ENCODE assay signal across 20 cellular contexts in the genomic region with DNA sequence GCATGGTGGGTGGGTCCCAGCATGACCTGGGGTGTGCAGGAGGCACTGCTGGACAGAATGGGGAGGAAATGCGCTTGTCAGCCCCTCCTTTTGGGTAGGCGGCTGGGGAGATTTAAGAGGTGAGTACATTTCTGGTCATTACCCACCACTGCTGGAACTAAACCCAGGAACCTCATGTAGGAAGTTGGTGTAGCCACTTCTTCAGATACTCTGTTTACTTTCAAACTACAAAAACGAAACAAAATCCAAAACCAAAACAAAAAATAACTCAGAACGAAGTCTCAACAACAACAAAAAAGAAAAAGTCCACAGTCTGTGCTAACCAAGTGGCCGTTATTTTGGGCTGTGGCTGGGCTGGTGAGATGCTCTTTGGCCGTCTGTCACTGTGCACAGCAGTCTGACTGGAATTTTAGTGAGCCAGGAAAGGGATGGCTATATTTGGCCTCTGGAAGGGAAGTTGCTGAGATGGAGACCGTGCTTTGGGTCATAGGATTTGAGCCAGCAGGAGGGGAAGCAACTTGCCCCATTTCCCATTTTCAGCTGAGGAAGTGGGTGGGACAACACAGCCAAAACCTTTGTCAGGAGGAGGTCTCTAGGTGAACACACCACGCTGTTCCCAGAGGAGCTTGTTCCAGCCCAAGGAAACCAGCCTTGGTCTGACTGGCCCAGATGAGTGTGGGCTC.
DNase-seq lines count a peak whose midpoint lies in the region; ATAC-seq, FAIRE-seq and TF ChIP-seq lines count a peak whose summit lies in the region.
"Had no signal": no experiment of that assay in that cellular context is flagged by ENCODE, and none has a peak within 500 bp of the region (broad histone marks: within the 10 kb centered on the region; RNA-seq: fewer than 3 reads in every experiment).

No MANE protein-coding gene starts in this region.

- peak overlapping the region; percentile 22 for H2AFZ ChIP-seq in GM12878 (ENCODE audit: control insufficient read depth, low read depth, low read length)

- no peaks in the 10 kb centered on the region for H4K20me1 ChIP-seq in GM12878 (ENCODE audit: control insufficient read depth, insufficient read depth)

- WGBS in GM12878 (ENCODE audit: insufficient coverage, insufficient replicate concordance, low lambda C conversion rate, missing lambda C conversion rate): 26% methylated on average over 8 of the region's 8 CpGs

- ATAC-seq in GM19324 (IDR thresholded peaks at IDR 0.05; ENCODE audit: low FRiP score, unreplicated experiment): peak; percentile 67
- ATAC-seq in GM12878: no peak; the same call in 2 of the 3 replicates
- ATAC-seq: PC-3 had no signal

- no peaks in the 10 kb centered on the region for H3K79me2 ChIP-seq in GM12878 (ENCODE audit: control insufficient read depth, insufficient read depth, low read length)

- peak overlapping the region in 1 of 6 donors; percentile 40 for H3K27ac Mint-ChIP-seq in immature natural killer cell
- H3K27ac Mint-ChIP-seq: H9 had no signal

- H3K9me3 Mint-ChIP-seq in immature natural killer cell: no peaks in the 10 kb centered on the region
- H3K9me3 Mint-ChIP-seq: H9 had no signal

- SMC1A ChIA-PET in GM12878 (lab: Charles Lee; ENCODE audit: uncharacterized antibody, unreplicated experiment): interaction anchor here (0.9 to 1.0 kb wide), 2 partner anchors 11 to 720 kb away, joined by 3 read pairs; no protein-coding TSS in a partner anchor

- H3K4me3 ChIP-seq in GM12878 (no peak overlapping the region), rectal smooth muscle tissue (ENCODE audit: low read length) (peak overlapping the region; percentile 30), SJCRH30 (no peak overlapping the region)
- H3K4me3 ChIP-seq: SJSA1 had no signal

- FAIRE-seq in GM12878 (lab: Jason Lieb, UNC): no peak
- FAIRE-seq: keratinocyte had no signal

- no peak for TF ChIP-seq RAD21 in GM12878 (IDR thresholded peaks at IDR 0.05; ENCODE audit: insufficient read depth, low read depth, low read length)

- no peak for DNase-seq in GM12878 (ENCODE audit: low read depth, low spot score)
- no peak for DNase-seq in immature natural killer cell
- no peak for DNase-seq in NCI-H187 treated with DMSO at 0.1 percent for 48 hours (lab: John Stamatoyannopoulos, UW)
- DNase-seq in NCI-H1417 (lab: John Stamatoyannopoulos, UW): no peak
- DNase-seq in activated naive CD4-positive, alpha-beta T cell treated with Interleukin-2 at 50 U/mL for 16 hours: no peak
- no peak for DNase-seq in SJCRH30
- DNase-seq: activated CD4-positive, alpha-beta T cell treated with anti-CD3 and anti-CD28 coated beads for 1 hour; activated effector memory CD4-positive, alpha-beta T cell treated with anti-CD3 and anti-CD28 coated beads, Interleukin-2, amount 50 U/mL, for 16 hours; Calu3; H9; hippocampal formation; KG1; NCI-H2171 treated with DMSO at 0.1 percent for 48 hours; NCI-H748 treated with DMSO at 0.1 percent for 48 hours; PC-3; stimulated activated CD4-positive, alpha-beta T cell treated with anti-CD3 and anti-CD28 coated beads, Interleukin-4, amount 100 ng/mL, for 24 hours had no signal

- POLR2A ChIA-PET in GM12878 (lab: Charles Lee): no interaction called here

- CTCF ChIA-PET in GM12878 (lab: Yijun Ruan, JAX): interaction anchor here (1.6 kb wide), 1 partner anchor 8 kb away, joined by 13 read pairs; no protein-coding TSS in a partner anchor

- intact Hi-C loops in GM12878 (cut with micrococcal nuclease; ENCODE audit: unreplicated experiment): no loop called here

- H3K27ac ChIP-seq in GM12878 (ENCODE audit: control insufficient read depth, insufficient read depth) (no peak overlapping the region), rectal smooth muscle tissue (ENCODE audit: low read depth, low read length) (no peak overlapping the region), SJCRH30 (no peak overlapping the region)
- H3K27ac ChIP-seq: SJSA1 had no signal

- H3K4me3 Mint-ChIP-seq in immature natural killer cell: peak overlapping the region in 3 of 5 donors; percentile 8 to 71 (median 52)
- H3K4me3 Mint-ChIP-seq: H9 had no signal

- H3K4me1 ChIP-seq in GM12878 (ENCODE audit: control insufficient read depth, insufficient read depth, low read length) (no peaks in the 10 kb centered on the region), rectal smooth muscle tissue (ENCODE audit: control insufficient read depth, insufficient read depth, low read length) (no peaks in the 10 kb centered on the region), SJCRH30 (no peaks in the 10 kb centered on the region)
- H3K4me1 ChIP-seq: SJSA1 had no signal

- BruUV-seq in GM12878 (replicated peaks; lab: Mats Ljungman, UMichigan): no TSS peak

- RAD21 ChIA-PET in GM12878 (lab: Charles Lee; ENCODE audit: unreplicated experiment): no interaction called here

- H3K9ac ChIP-seq in GM12878 (ENCODE audit: control insufficient read depth, insufficient read depth, low read length) (no peak overlapping the region), rectal smooth muscle tissue (ENCODE audit: low read length) (no peak overlapping the region)

- no peak for TF ChIP-seq POLR2A in GM12878 (IDR thresholded peaks at IDR 0.05; ENCODE audit: low read depth, low read length)

- peaks cover 3 to 7% of the 10 kb centered on the region in 2 donors for H3K4me1 Mint-ChIP-seq in immature natural killer cell
- H3K4me1 Mint-ChIP-seq: H9 had no signal

- H3K36me3 ChIP-seq in GM12878 (ENCODE audit: control insufficient read depth in 2 of 2, insufficient read depth in 2 of 2, low read length in 1 of 2) (no peaks in the 10 kb centered on the region), rectal smooth muscle tissue (ENCODE audit: control insufficient read depth, insufficient read depth, low read length) (no peaks in the 10 kb centered on the region), SJCRH30 (no peaks in the 10 kb centered on the region)
- H3K36me3 ChIP-seq: SJSA1 had no signal

- peak overlapping the region; percentile 59; the same call in 1 of the 2 replicates for H3K4me2 ChIP-seq in GM12878 (ENCODE audit: control insufficient read depth, insufficient read depth)

- H3K27me3 Mint-ChIP-seq in immature natural killer cell (ENCODE audit: low read depth in 3 of 3): peaks cover 3 to 7% (median 4%) of the 10 kb centered on the region in 3 donors

- no peaks in the 10 kb centered on the region for H3K36me3 Mint-ChIP-seq in immature natural killer cell

- H3K27me3 ChIP-seq in GM12878 (replicated peaks in 1 of 2; ENCODE audit: control insufficient read depth in 2 of 2, insufficient read depth in 2 of 2, low read length in 1 of 2) (no peaks in the 10 kb centered on the region; a peak in 1 of 4 replicates), rectal smooth muscle tissue (ENCODE audit: control insufficient read depth, insufficient read depth, low read length) (no peaks in the 10 kb centered on the region), SJCRH30 (0 out of 2 replicates have a peak, but pooled peaks cover 3% of the 10 kb centered on the region)
- H3K27me3 ChIP-seq: SJSA1 had no signal

- TF ChIP-seq CTCF in GM12878 (IDR thresholded peaks at IDR 0.05 in 2 of 3, conservative IDR thresholded peaks at IDR 0.05 in 1 of 3; ENCODE audit: control insufficient read depth in 2 of 3, extremely low read depth in 1 of 3, insufficient read depth in 1 of 3, low read depth in 3 of 3, low read length in 3 of 3): no peak

- no peak for TF ChIP-seq EP300 in GM12878 (IDR thresholded peaks at IDR 0.05; ENCODE audit: borderline replicate concordance in 1 of 2, control insufficient read depth in 1 of 2, low read depth in 2 of 2, low read length in 2 of 2)

- no peaks in the 10 kb centered on the region for H3K9me3 ChIP-seq in GM12878 (replicated peaks; ENCODE audit: control insufficient read depth, insufficient read depth, low read length)
- no peaks in the 10 kb centered on the region for H3K9me3 ChIP-seq in SJCRH30 (replicated peaks)
- H3K9me3 ChIP-seq: SJSA1 had no signal

- in situ Hi-C loops in GM12878 (cut with MboI): no loop called here

TF ChIP-seq in GM12878, 131 proteins besides CTCF, POLR2A, EP300 and RAD21 (continues in another document):
- TF ChIP-seq SMC3 (IDR thresholded peaks at IDR 0.05; ENCODE audit: borderline replicate concordance, low read length): no peak
- no peak for TF ChIP-seq DPF2 (IDR thresholded peaks at IDR 0.05)
- no peak for TF ChIP-seq ZNF24 (IDR thresholded peaks at IDR 0.05)
- TF ChIP-seq KAT2A (conservative IDR thresholded peaks at IDR 0.05; ENCODE audit: control insufficient read depth, low read depth, low read length): no peak
- no peak for TF ChIP-seq ZSCAN29 (IDR thresholded peaks at IDR 0.05)
- TF ChIP-seq, protein P1, sequence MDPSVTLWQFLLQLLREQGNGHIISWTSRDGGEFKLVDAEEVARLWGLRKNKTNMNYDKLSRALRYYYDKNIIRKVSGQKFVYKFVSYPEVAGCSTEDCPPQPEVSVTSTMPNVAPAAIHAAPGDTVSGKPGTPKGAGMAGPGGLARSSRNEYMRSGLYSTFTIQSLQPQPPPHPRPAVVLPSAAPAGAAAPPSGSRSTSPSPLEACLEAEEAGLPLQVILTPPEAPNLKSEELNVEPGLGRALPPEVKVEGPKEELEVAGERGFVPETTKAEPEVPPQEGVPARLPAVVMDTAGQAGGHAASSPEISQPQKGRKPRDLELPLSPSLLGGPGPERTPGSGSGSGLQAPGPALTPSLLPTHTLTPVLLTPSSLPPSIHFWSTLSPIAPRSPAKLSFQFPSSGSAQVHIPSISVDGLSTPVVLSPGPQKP (IDR thresholded peaks at IDR 0.05; ENCODE audit: low read depth, low read length): no peak
- TF ChIP-seq TCF12 (IDR thresholded peaks at IDR 0.05; ENCODE audit: low read depth, low read length): no peak
- no peak for TF ChIP-seq BRCA1 (IDR thresholded peaks at IDR 0.05; ENCODE audit: low read depth, low read length)
- no peak for TF ChIP-seq EED (IDR thresholded peaks at IDR 0.05; ENCODE audit: low read depth)
- TF ChIP-seq MAX (IDR thresholded peaks at IDR 0.05; ENCODE audit: low read depth, low read length): no peak
- TF ChIP-seq ZZZ3 (IDR thresholded peaks at IDR 0.05; ENCODE audit: control insufficient read depth, insufficient read length, low read depth): no peak
- TF ChIP-seq, protein P2, sequence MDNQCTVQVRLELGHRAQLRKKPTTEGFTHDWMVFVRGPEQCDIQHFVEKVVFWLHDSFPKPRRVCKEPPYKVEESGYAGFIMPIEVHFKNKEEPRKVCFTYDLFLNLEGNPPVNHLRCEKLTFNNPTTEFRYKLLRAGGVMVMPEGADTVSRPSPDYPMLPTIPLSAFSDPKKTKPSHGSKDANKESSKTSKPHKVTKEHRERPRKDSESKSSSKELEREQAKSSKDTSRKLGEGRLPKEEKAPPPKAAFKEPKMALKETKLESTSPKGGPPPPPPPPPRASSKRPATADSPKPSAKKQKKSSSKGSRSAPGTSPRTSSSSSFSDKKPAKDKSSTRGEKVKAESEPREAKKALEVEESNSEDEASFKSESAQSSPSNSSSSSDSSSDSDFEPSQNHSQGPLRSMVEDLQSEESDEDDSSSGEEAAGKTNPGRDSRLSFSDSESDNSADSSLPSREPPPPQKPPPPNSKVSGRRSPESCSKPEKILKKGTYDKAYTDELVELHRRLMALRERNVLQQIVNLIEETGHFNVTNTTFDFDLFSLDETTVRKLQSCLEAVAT (IDR thresholded peaks at IDR 0.05): no peak
